8 cellular contexts compared by ENCODE assay signal in the genomic region with DNA sequence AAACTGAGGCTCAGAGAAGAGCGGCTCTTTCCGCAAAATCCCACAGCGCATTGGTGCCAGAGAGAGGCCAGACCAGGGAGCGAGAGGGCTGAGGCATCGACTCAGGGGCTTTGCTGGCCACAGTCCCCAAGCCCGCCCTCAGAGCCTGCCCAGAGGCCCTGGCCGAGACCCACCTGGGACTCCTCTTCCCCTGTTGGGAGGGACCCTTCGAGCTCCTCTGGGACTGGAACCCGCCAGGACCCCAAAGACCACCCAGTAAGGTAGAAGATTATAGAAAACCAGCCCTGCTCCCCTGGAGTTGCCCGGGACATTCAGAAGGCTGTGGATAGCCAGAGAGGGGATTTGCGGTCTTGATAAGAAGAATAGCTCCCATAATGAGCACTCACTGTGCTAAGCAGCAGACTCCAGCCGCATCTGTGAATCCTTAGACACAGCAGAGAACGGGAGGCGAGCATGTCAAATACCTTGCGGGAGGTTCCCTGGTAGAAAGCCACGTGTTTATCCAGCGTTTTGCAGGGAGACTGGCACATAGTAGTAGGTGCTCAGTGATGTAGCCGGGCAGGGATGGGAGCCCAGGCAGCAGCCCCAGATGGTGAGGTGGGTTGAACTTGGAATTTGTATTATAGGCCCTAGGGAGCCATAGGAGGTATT. TPM values are rescaled to one million over a fixed set of nuclear protein-coding genes. Genes with fewer than 3 reads are reported as not detected.
DNase-seq lines count a peak whose midpoint lies in the region; ATAC-seq and TF ChIP-seq lines count a peak whose summit lies in the region.

No MANE protein-coding gene starts in this region.

- H3K27ac ChIP-seq in GM23338 (ENCODE audit: low read depth) (no peak overlapping the region), right atrium auricular region (peak overlapping the region; percentile 93 to 94), sigmoid colon (peak overlapping the region; percentile 82 to 87 (median 84))

- no peaks in the 10 kb centered on the region for H3K9me2 ChIP-seq in GM23338 (ENCODE audit: insufficient read depth)

- no peaks in the 10 kb centered on the region for H3K9me3 Mint-ChIP-seq in GM23338

- no peaks in the 10 kb centered on the region for H3K36me3 Mint-ChIP-seq in GM23338 (ENCODE audit: low read depth)

- peak overlapping the region; percentile 99 for H2AFZ ChIP-seq in GM23338

- peaks cover 15% of the 10 kb centered on the region for H3K4me1 Mint-ChIP-seq in GM23338

- no peak overlapping the region for H3K27ac Mint-ChIP-seq in GM23338

- peak overlapping the region; percentile 73 for H3K4me3 ChIP-seq in GM23338
- peak overlapping the region; percentile 67 for H3K4me3 ChIP-seq in WI38 (ENCODE audit: low read depth, low read length)
- peak overlapping the region; percentile 76 to 77 for H3K4me3 ChIP-seq in right atrium auricular region
- peak overlapping the region; percentile 45 to 74 (median 62) for H3K4me3 ChIP-seq in sigmoid colon

- no peaks in the 10 kb centered on the region for H3K9me3 ChIP-seq in right atrium auricular region
- H3K9me3 ChIP-seq in sigmoid colon, result no peaks in the 10 kb centered on the region

- TF ChIP-seq POLR2A in sigmoid colon (IDR thresholded peaks at IDR 0.05), result no peak

- H3K27me3 Mint-ChIP-seq in GM23338 (ENCODE audit: insufficient read depth, low read depth, poor library complexity), result peaks cover 26% of the 10 kb centered on the region

- H3K4me2 ChIP-seq in GM23338, result peak overlapping the region; percentile 92

- TF ChIP-seq CTCF in GM23338 (conservative IDR thresholded peaks at IDR 0.05; ENCODE audit: low read depth in 2 of 2) (no peak), WI38 (IDR thresholded peaks at IDR 0.05; ENCODE audit: low read depth, low read length) (no peak), right atrium auricular region (IDR thresholded peaks at IDR 0.05) (no peak), sigmoid colon (IDR thresholded peaks at IDR 0.05) (no peak)

- intact Hi-C loops in sigmoid colon (cut with DNase I), result loop anchor here (1.0 to 5.0 kb wide), 2 partner anchors 19 to 39 kb away; a partner anchor contains a TSS
- intact Hi-C loops in posterior vena cava (cut with DNase I), result loop anchor here in 1 of 2 donors (10.0 kb wide), 1 partner anchor 237 kb away; no protein-coding TSS in a partner anchor

- no peak for TF ChIP-seq EP300 in sigmoid colon (IDR thresholded peaks at IDR 0.05)

- H3F3A ChIP-seq in GM23338 (replicated peaks; ENCODE audit: low read depth), result peaks cover 17% of the 10 kb centered on the region; the same call in 1 of the 2 replicates

- H3K36me3 ChIP-seq in GM23338 (ENCODE audit: insufficient read depth) (no peaks in the 10 kb centered on the region), right atrium auricular region (peaks cover 3% of the 10 kb centered on the region), sigmoid colon (no peaks in the 10 kb centered on the region)

- 42 to 67% methylated on average over 18 of the region's 18 CpGs for WGBS in sigmoid colon, 2 donors

- peak; percentile 38 for ATAC-seq in GM23338

- H4K20me1 ChIP-seq in GM23338 (replicated peaks; ENCODE audit: insufficient read depth), result no peaks in the 10 kb centered on the region

- DNase-seq in GM23338 (ENCODE audit: low spot score), result peak; percentile 54
- no peak for DNase-seq in right atrium auricular region (ENCODE audit: low spot score)
- DNase-seq in sigmoid colon, result peak; percentile 64
- DNase-seq in posterior vena cava (ENCODE audit: low spot score), result no peak
- DNase-seq in AG20443 (ENCODE audit: low spot score), result no peak
- no peak for DNase-seq in NCI-H2081 treated with DMSO at 0.1 percent for 48 hours (lab: John Stamatoyannopoulos, UW)
- DNase-seq in T1000 (lab: John Stamatoyannopoulos, UW), result no peak

- peak overlapping the region; percentile 81 for H3K4me3 Mint-ChIP-seq in GM23338

- peaks cover 5% of the 10 kb centered on the region for H3K4me1 ChIP-seq in GM23338 (ENCODE audit: insufficient read depth)
- H3K4me1 ChIP-seq in right atrium auricular region, result peaks cover 2 to 55% of the 10 kb centered on the region in 2 donors
- peaks cover 0 to 54% (median 50%) of the 10 kb centered on the region in 4 donors for H3K4me1 ChIP-seq in sigmoid colon

- H3K79me2 ChIP-seq in GM23338 (replicated peaks; ENCODE audit: insufficient read depth), result no peaks in the 10 kb centered on the region

- 0 out of 2 replicates have a peak, but pooled peaks cover 6% of the 10 kb centered on the region for H3K27me3 ChIP-seq in GM23338 (ENCODE audit: insufficient read depth)
- no peaks in the 10 kb centered on the region for H3K27me3 ChIP-seq in right atrium auricular region
- no peaks in the 10 kb centered on the region for H3K27me3 ChIP-seq in sigmoid colon

TF ChIP-seq in GM23338, 12 proteins besides CTCF, POLR2A, EP300 and RAD21:
- no peak for TF ChIP-seq CREB1 (CRISPR knock-in tag; IDR thresholded peaks at IDR 0.05; ENCODE audit: low read depth)
- TF ChIP-seq, protein P1, sequence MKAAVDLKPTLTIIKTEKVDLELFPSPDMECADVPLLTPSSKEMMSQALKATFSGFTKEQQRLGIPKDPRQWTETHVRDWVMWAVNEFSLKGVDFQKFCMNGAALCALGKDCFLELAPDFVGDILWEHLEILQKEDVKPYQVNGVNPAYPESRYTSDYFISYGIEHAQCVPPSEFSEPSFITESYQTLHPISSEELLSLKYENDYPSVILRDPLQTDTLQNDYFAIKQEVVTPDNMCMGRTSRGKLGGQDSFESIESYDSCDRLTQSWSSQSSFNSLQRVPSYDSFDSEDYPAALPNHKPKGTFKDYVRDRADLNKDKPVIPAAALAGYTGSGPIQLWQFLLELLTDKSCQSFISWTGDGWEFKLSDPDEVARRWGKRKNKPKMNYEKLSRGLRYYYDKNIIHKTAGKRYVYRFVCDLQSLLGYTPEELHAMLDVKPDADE (IDR thresholded peaks at IDR 0.05), result no peak
- no peak for TF ChIP-seq JUNB (IDR thresholded peaks at IDR 0.05; ENCODE audit: unreplicated experiment)
- no peak for TF ChIP-seq EZH2 (IDR thresholded peaks at IDR 0.05; ENCODE audit: low read depth, unreplicated experiment)
- no peak for TF ChIP-seq NANOG (IDR thresholded peaks at IDR 0.05; ENCODE audit: borderline replicate concordance)

RNA-seq across cellular contexts. Expression of a gene that starts 0.7 kb away (rescaled TPM):
- total RNA-seq in GM23338 (2014; rRNA removed; shearing (Covaris generic)), result 6.7 and 16.2 TPM in 2 replicates
- polyA plus RNA-seq in GM23338 (2016; fragmentation: Nextera tagmentation; extraction: Ambion mirVana) (35.5 and 36.3 TPM in 2 replicates), sigmoid colon (100 to 1,000 TPM in 1 of 3 donors, 10 to 100 TPM in 2; 85.9 to 254 (median 85.9) TPM)
- total RNA-seq in right atrium auricular region (100 to 1,000 TPM; 263 to 398 TPM), sigmoid colon (10 to 100 TPM; 28.8 to 73.2 (median 48.7) TPM), posterior vena cava (10 to 100 TPM; 65.7 to 67.0 TPM)

RNA-seq across cellular contexts. Expression of a gene that starts 21.3 kb away (rescaled TPM):
- 39.2 and 46.3 TPM in 2 replicates for total RNA-seq in GM23338 (2014; rRNA removed; shearing (Covaris generic))
- polyA plus RNA-seq in GM23338 (2016; fragmentation: Nextera tagmentation; extraction: Ambion mirVana), result 20.7 and 21.5 TPM in 2 replicates
- total RNA-seq in right atrium auricular region, result 100 to 1,000 TPM in 1 of 2 donors, 10 to 100 TPM in 1; 68.2 to 106 TPM
- 100 to 1,000 TPM; 107 to 125 (median 114) TPM for total RNA-seq in sigmoid colon
- polyA plus RNA-seq in sigmoid colon, result 100 to 1,000 TPM in 1 of 3 donors, 10 to 100 TPM in 2; 35.6 to 112 (median 87.1) TPM
- 100 to 1,000 TPM in 1 of 2 donors, 10 to 100 TPM in 1; 74.8 to 102 TPM for total RNA-seq in posterior vena cava

RNA-seq across cellular contexts. Expression of a gene that starts 23.7 kb away (rescaled TPM):
- 1.4 and 3.0 TPM in 2 replicates for total RNA-seq in GM23338 (2014; rRNA removed; shearing (Covaris generic))
- polyA plus RNA-seq in GM23338 (2016; fragmentation: Nextera tagmentation; extraction: Ambion mirVana) (2.6 TPM in 2 replicates), sigmoid colon (10 to 100 TPM in 2 of 3 donors, 1 to 10 TPM in 1; 5.4 to 50.4 (median 25.7) TPM)
- total RNA-seq in right atrium auricular region (100 to 1,000 TPM; 142 to 511 TPM), sigmoid colon (10 to 100 TPM; 17.1 to 28.5 (median 20.6) TPM), posterior vena cava (100 to 1,000 TPM; 189 to 217 TPM)

RNA-seq across cellular contexts. Expression of a gene that starts 38.7 kb away (rescaled TPM):
- total RNA-seq in GM23338 (2014; rRNA removed; shearing (Covaris generic)), result 35.3 and 39.1 TPM in 2 replicates
- polyA plus RNA-seq in GM23338 (2016; fragmentation: Nextera tagmentation; extraction: Ambion mirVana) (7.9 and 8.1 TPM in 2 replicates), sigmoid colon (10 to 100 TPM; 25.2 to 51.1 (median 37.7) TPM)
- total RNA-seq in right atrium auricular region (10 to 100 TPM; 31.7 to 59.0 TPM), sigmoid colon (10 to 100 TPM; 22.8 to 27.7 (median 25.5) TPM), posterior vena cava (10 to 100 TPM; 27.7 to 32.7 TPM)

RNA-seq across cellular contexts. Expression of a gene that starts 52.5 kb away (rescaled TPM):
- total RNA-seq in GM23338 (2014; rRNA removed; shearing (Covaris generic)), result 7.5 and 13.4 TPM in 2 replicates
- 19.5 and 25.1 TPM in 2 replicates for polyA plus RNA-seq in GM23338 (2016; fragmentation: Nextera tagmentation; extraction: Ambion mirVana)
- under 1 TPM in 1 of 2 donors, not detected in 1; 0.20 TPM for total RNA-seq in right atrium auricular region
- total RNA-seq in sigmoid colon, result 1 to 10 TPM in 3 of 4 donors, under 1 TPM in 1; 0.16 to 4.2 (median 2.6) TPM
- 1 to 10 TPM in 1 of 3 donors, under 1 TPM in 1, not detected in 1; 0.70 to 1.8 TPM for polyA plus RNA-seq in sigmoid colon
- total RNA-seq in posterior vena cava, result 1 to 10 TPM; 1.2 to 1.3 TPM

Comparison
In these comparisons a context has a peak if more than half of its experiments do, and no peak if none do; other contexts are left out.
1. DNase-seq: peak in GM23338 (single experiment) and sigmoid colon (single experiment); none in right atrium auricular region (single experiment), posterior vena cava (single experiment), AG20443 (single experiment), NCI-H2081 treated with DMSO at 0.1 percent for 48 hours (single experiment) and T1000 (single experiment).
2. RNA of a gene that starts 23.7 kb away (total RNA-seq): 142 to 511 TPM in right atrium auricular region and 189 to 217 TPM in posterior vena cava; 17.1 to 28.5 TPM in sigmoid colon and 1.4 to 3.0 TPM in GM23338; every median in the first group is over 4 times any median in the second.
3. Peak in every context shown above with its lines, with median percentiles within 50 percentile points of each other: H3K4me3 ChIP-seq.